17 cellular contexts compared by ENCODE assay signal in the genomic region with DNA sequence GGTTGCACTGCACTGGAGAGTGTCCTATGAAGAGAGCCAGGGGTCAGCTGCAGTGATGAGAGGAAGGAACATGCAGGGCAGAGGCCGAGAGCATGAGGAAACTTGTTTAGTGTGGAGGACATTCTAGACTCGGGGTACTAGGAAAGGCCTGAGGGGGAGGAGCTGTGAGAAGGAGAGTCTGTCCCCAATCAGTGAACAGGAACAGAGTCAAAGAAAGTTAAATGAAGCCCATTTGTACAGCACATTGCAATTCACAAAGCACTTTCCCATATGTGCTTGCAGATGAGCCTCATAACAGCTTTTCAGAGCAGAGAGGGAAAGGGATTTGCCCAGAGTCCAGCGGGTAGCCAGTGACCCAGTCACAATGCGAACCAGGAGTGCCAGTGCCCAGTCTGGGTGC.
A peak's percentile ranks its signal among the peaks of the same experiment; 100 is the strongest.
DNase-seq lines count a peak whose midpoint lies in the region; ATAC-seq, FAIRE-seq and TF ChIP-seq lines count a peak whose summit lies in the region.
"Had no signal": no experiment of that assay in that cellular context is flagged by ENCODE, and none has a peak within 500 bp of the region (broad histone marks: within the 10 kb centered on the region; RNA-seq: fewer than 3 reads in every experiment).

No MANE protein-coding gene starts in this region.

- POLR2A ChIA-PET in CD4-positive, alpha-beta T cell (lab: Charles Lee) = no interaction called here

- H2BK120ac ChIP-seq in mesenchymal stem cell (ENCODE audit: low read depth, low read length) = peak overlapping the region; percentile 29

- peaks cover 2% of the 10 kb centered on the region for H3K27me3 ChIP-seq in bronchial epithelial cell (ENCODE audit: control insufficient read depth, insufficient read depth, low read length)
- no peaks in the 10 kb centered on the region for H3K27me3 ChIP-seq in mesenchymal stem cell (ENCODE audit: control insufficient read depth in 1 of 2, insufficient read depth in 1 of 2, low read length in 2 of 2)
- no peaks in the 10 kb centered on the region for H3K27me3 ChIP-seq in CD4-positive, alpha-beta T cell (ENCODE audit: control insufficient read depth, insufficient read depth, low read length)

- no peak overlapping the region for H2AFZ ChIP-seq in mesenchymal stem cell (ENCODE audit: low read depth, low read length)

- H3K79me1 ChIP-seq in mesenchymal stem cell (replicated peaks; ENCODE audit: low read length, poor library complexity, severe bottlenecking) = peaks cover 41% of the 10 kb centered on the region

- CTCF ChIA-PET in CD4-positive, alpha-beta T cell (lab: Charles Lee) = no interaction called here

- H3K27me3 Mint-ChIP-seq in HFFc6 (ENCODE audit: insufficient read depth) = peaks cover 2% of the 10 kb centered on the region
- H3K27me3 Mint-ChIP-seq in CD4-positive, alpha-beta T cell = no peaks in the 10 kb centered on the region
- H3K27me3 Mint-ChIP-seq: CD4-positive, alpha-beta memory T cell had no signal

- H3K23ac ChIP-seq in mesenchymal stem cell (ENCODE audit: low read length in 2 of 2) = no peak overlapping the region

- peak overlapping the region; percentile 61 to 81 for H3K18ac ChIP-seq in mesenchymal stem cell (ENCODE audit: low read depth in 1 of 2, low read length in 2 of 2)

- peak overlapping the region; percentile 58 for H4K91ac ChIP-seq in mesenchymal stem cell (ENCODE audit: low read length)

- no peak overlapping the region for H3K4me3 Mint-ChIP-seq in HFFc6
- no peak overlapping the region for H3K4me3 Mint-ChIP-seq in CD4-positive, alpha-beta T cell
- H3K4me3 Mint-ChIP-seq: CD4-positive, alpha-beta memory T cell had no signal

- H3K9me3 Mint-ChIP-seq in HFFc6 = no peaks in the 10 kb centered on the region
- H3K9me3 Mint-ChIP-seq in CD4-positive, alpha-beta T cell = no peaks in the 10 kb centered on the region
- H3K9me3 Mint-ChIP-seq: CD4-positive, alpha-beta memory T cell had no signal

- H3K27ac Mint-ChIP-seq in HFFc6 = peak overlapping the region; percentile 45; the same call in 1 of the 2 replicates
- no peak overlapping the region for H3K27ac Mint-ChIP-seq in CD4-positive, alpha-beta T cell
- H3K27ac Mint-ChIP-seq: CD4-positive, alpha-beta memory T cell had no signal

- H3K4me1 ChIP-seq in mesenchymal stem cell (ENCODE audit: control insufficient read depth, insufficient read depth, low read depth, low read length) = peaks cover 16% of the 10 kb centered on the region
- H3K4me1 ChIP-seq: HAP-1 had no signal

- H3K14ac ChIP-seq in mesenchymal stem cell (ENCODE audit: low read length in 2 of 2) = peak overlapping the region in 1 of 2 experiments; percentile 11

- FAIRE-seq in bronchial epithelial cell (lab: Jason Lieb, UNC) = peak; percentile 62
- FAIRE-seq: A549 had no signal

- peak overlapping the region; percentile 64 for H4K8ac ChIP-seq in mesenchymal stem cell (ENCODE audit: low read length)

- H3K36me3 ChIP-seq in bronchial epithelial cell (ENCODE audit: control insufficient read depth, insufficient read depth, low read length) (no peaks in the 10 kb centered on the region), mesenchymal stem cell (ENCODE audit: control insufficient read depth in 1 of 2, insufficient read depth in 2 of 2, low read depth in 1 of 2, low read length in 2 of 2) (peaks cover 11 to 13% of the 10 kb centered on the region in 2 experiments)
- H3K36me3 ChIP-seq: HAP-1 had no signal

- H3K4me2 ChIP-seq in mesenchymal stem cell (ENCODE audit: low read length, poor library complexity, severe bottlenecking) = no peak overlapping the region
- H3K4me2 ChIP-seq: A549 had no signal

- H2BK15ac ChIP-seq in mesenchymal stem cell (ENCODE audit: low read depth, poor library complexity, severe bottlenecking) = no peak overlapping the region

- no peak for TF ChIP-seq CTCF in HFFc6 (IDR thresholded peaks at IDR 0.05)
- TF ChIP-seq CTCF in bronchial epithelial cell (IDR thresholded peaks at IDR 0.05; ENCODE audit: insufficient read depth, low read length, severe bottlenecking) = no peak
- TF ChIP-seq CTCF in CD4-positive, alpha-beta T cell (IDR thresholded peaks at IDR 0.05) = no peak

- H3K36me3 Mint-ChIP-seq in HFFc6 (ENCODE audit: low read depth) = peaks cover 11% of the 10 kb centered on the region
- H3K36me3 Mint-ChIP-seq in CD4-positive, alpha-beta T cell (ENCODE audit: low read depth) = no peaks in the 10 kb centered on the region
- H3K36me3 Mint-ChIP-seq: CD4-positive, alpha-beta memory T cell had no signal

- no peak overlapping the region for H2BK5ac ChIP-seq in mesenchymal stem cell (ENCODE audit: low read depth, low read length, poor library complexity, severe bottlenecking)

- H3K9ac ChIP-seq in mesenchymal stem cell (ENCODE audit: low read length) = no peak overlapping the region

- peak overlapping the region; percentile 15 to 84 for H3K4ac ChIP-seq in mesenchymal stem cell (ENCODE audit: low read depth in 1 of 2, low read length in 2 of 2)

- H2BK12ac ChIP-seq in mesenchymal stem cell (ENCODE audit: low read length in 2 of 2) = peak overlapping the region; percentile 51

- intact Hi-C loops in posterior vena cava (cut with DNase I) = no loop called here
- intact Hi-C loops in CD4-positive, alpha-beta T cell (cut with DNase I, micrococcal nuclease) = no loop called here

- no peak overlapping the region for H2AK5ac ChIP-seq in mesenchymal stem cell (ENCODE audit: low read length, severe bottlenecking)

- no peak overlapping the region for H3K4me3 ChIP-seq in bronchial epithelial cell (ENCODE audit: low read depth, low read length)
- no peak overlapping the region for H3K4me3 ChIP-seq in mesenchymal stem cell (ENCODE audit: insufficient read depth in 1 of 2, low read depth in 1 of 2, low read length in 2 of 2)
- H3K4me3 ChIP-seq: A549, HAP-1 had no signal

- no peak for ATAC-seq in GM18873 (IDR thresholded peaks at IDR 0.05; ENCODE audit: low FRiP score, unreplicated experiment)
- no peak for ATAC-seq in CD4-positive, alpha-beta T cell (ENCODE audit: poor library complexity)
- ATAC-seq: A549 had no signal

- WGBS in mesenchymal stem cell = 96% methylated on average over 3 of the region's 4 CpGs

- H3K9me3 ChIP-seq in mesenchymal stem cell (ENCODE audit: control insufficient read depth, low read length) = no peaks in the 10 kb centered on the region
- no peaks in the 10 kb centered on the region for H3K9me3 ChIP-seq in CD4-positive, alpha-beta T cell (ENCODE audit: control insufficient read depth, low read length)
- H3K9me3 ChIP-seq: A549, HAP-1 had no signal

- no peak overlapping the region for H3K27ac ChIP-seq in mesenchymal stem cell (ENCODE audit: low read length, poor library complexity, severe bottlenecking)
- H3K27ac ChIP-seq in CD4-positive, alpha-beta T cell (ENCODE audit: low read depth, low read length) = no peak overlapping the region
- H3K27ac ChIP-seq: 22Rv1, C4-2B, HL-60 had no signal

- DNase-seq in HFFc6 (no peak), bronchial epithelial cell (ENCODE audit: low read depth) (no peak), mesenchymal stem cell (no peak), posterior vena cava (ENCODE audit: low spot score) (peak; percentile 17), glomerular visceral epithelial cell (ENCODE audit: extremely low spot score) (no peak)
- DNase-seq in CD4-positive, alpha-beta T cell = no peak
- DNase-seq: AML-193; CD4-positive, alpha-beta memory T cell; DMS153; DMS79 treated with DMSO at 0.1 percent for 48 hours; GF-D8 had no signal

- peaks cover 73% of the 10 kb centered on the region for H3K4me1 Mint-ChIP-seq in HFFc6 (ENCODE audit: low read depth)
- no peaks in the 10 kb centered on the region for H3K4me1 Mint-ChIP-seq in CD4-positive, alpha-beta T cell (ENCODE audit: low read depth)
- H3K4me1 Mint-ChIP-seq: CD4-positive, alpha-beta memory T cell had no signal
